ENCODE assay signal across 10 cellular contexts in the genomic region with DNA sequence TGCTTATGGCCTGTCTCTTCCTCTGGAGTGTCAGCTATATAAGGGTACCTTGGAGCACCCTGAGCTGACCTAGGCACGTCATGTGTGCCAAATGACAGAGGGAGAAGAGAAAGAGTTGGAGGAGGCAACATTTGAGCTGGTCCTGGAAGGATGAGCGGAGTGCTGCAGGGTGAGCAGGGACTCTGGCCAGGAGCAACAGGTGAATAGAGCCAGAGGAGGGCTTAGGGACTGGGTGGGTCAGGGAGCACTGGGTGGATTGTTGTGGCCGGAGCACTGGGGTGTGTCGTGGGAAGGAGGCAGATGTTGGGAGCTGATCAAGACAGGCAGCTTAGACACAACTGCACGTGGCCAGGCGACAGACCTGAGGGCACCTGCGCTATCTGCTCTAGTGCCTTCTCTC.
"Had no signal": no experiment of that assay in that cellular context is flagged by ENCODE, and none has a peak within 500 bp of the region (broad histone marks: within the 10 kb centered on the region; RNA-seq: fewer than 3 reads in every experiment).

No MANE protein-coding gene starts in this region.

- H3K27ac ChIP-seq: GM23248, KMS-11 had no signal

- FAIRE-seq: H54, HepG2 had no signal

- H3K4me3 Mint-ChIP-seq: H9, HFFc6, IgD-negative memory B cell had no signal

- H3K27ac Mint-ChIP-seq: HFFc6, IgD-negative memory B cell had no signal

- H3K4me1 Mint-ChIP-seq: IgD-negative memory B cell had no signal

- H3K36me3 Mint-ChIP-seq: IgD-negative memory B cell had no signal

- H3K9ac ChIP-seq: GM23248, KMS-11 had no signal

- DNase-seq: GM23248, GOT3, H9, HCEC 1CT, HFFc6, KBM-7 had no signal

- H3K4me3 ChIP-seq: GM23248 had no signal

- H2AFZ ChIP-seq: GM23248 had no signal

- ATAC-seq: HepG2 had no signal

- H3K4me2 ChIP-seq: KMS-11 had no signal
